Comparison of ENCODE assay signal across 17 cellular contexts in the genomic region with DNA sequence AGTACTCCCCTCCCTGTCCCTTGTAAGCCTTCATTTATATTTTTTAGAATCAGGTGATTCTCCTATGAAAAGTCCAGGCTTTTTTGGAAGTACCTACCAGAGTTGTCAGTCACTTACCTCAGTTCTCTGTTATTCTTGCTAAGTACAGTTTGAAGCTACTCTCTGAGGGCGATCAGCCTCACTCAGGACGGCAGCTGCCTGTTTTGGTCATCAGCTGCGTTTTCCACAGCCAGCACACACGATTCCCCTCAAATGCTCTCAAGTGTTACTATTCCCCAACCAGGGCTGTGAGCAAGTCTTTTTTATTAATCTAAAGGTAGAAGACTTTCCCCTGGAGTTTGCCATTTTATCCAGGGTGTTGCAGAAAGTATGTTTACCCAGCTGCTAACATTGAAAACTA.
"Had no signal": no experiment of that assay in that cellular context is flagged by ENCODE, and none has a peak within 500 bp of the region (broad histone marks: within the 10 kb centered on the region; RNA-seq: fewer than 3 reads in every experiment).

No MANE protein-coding gene starts in this region.

- H3K36me3 Mint-ChIP-seq: activated naive CD8-positive, alpha-beta T cell treated with anti-CD3 and anti-CD28 coated beads for 36 hours; natural killer cell had no signal

- H3K4me1 ChIP-seq: stomach, testis had no signal

- H3K27me3 Mint-ChIP-seq: activated B cell treated with CpG ODN at 0.5 μM for 24 hours; activated CD8-positive, alpha-beta T cell treated with anti-CD3 and anti-CD28 coated beads for 36 hours; activated naive CD8-positive, alpha-beta T cell treated with anti-CD3 and anti-CD28 coated beads for 36 hours had no signal

- H3K9me3 ChIP-seq: mucosa of descending colon, sigmoid colon, stomach, testis had no signal

- ATAC-seq: activated CD8-positive, alpha-beta T cell treated with anti-CD3 and anti-CD28 coated beads for 36 hours; left lobe of liver; mucosa of descending colon; natural killer cell had no signal

- H3K4me1 Mint-ChIP-seq: activated B cell treated with CpG ODN at 0.5 μM for 24 hours; activated naive CD8-positive, alpha-beta T cell treated with anti-CD3 and anti-CD28 coated beads for 36 hours; natural killer cell had no signal

- DNase-seq: activated B cell treated with CpG ODN at 0.5 μM for 24 hours; activated CD4-positive, alpha-beta T cell treated with anti-CD3 and anti-CD28 coated beads for 48 hours; activated CD8-positive, alpha-beta memory T cell treated with anti-CD3 and anti-CD28 coated beads, Interleukin-2, amount 50 U/mL, for 4 hours; activated CD8-positive, alpha-beta T cell treated with anti-CD3 and anti-CD28 coated beads for 36 hours; activated gamma-delta T cell treated with Interleukin-2 at 50 U/mL for 16 hours; activated naive CD8-positive, alpha-beta T cell treated with anti-CD3 and anti-CD28 coated beads for 36 hours; amygdala; islet precursor cell; mammary epithelial cell; mucosa of descending colon; natural killer cell; sigmoid colon; stimulated activated CD4-positive, alpha-beta T cell treated with anti-CD3 and anti-CD28 coated beads, Interleukin-12 subunit alpha, Interleukin-12 subunit beta, amount 100 ng/mL, for 4 hours; stimulated activated CD4-positive, alpha-beta T cell treated with anti-CD3 and anti-CD28 coated beads, Interleukin-2, amount 100 ng/mL, for 24 hours; stomach; testis had no signal

- H3K4me3 ChIP-seq: mucosa of descending colon, stomach, testis had no signal

- H3K27me3 ChIP-seq: sigmoid colon, stomach, testis had no signal

- H3K27ac ChIP-seq: stomach, testis had no signal

- H3K36me3 ChIP-seq: sigmoid colon, stomach had no signal

- H3K9me3 Mint-ChIP-seq: activated B cell treated with CpG ODN at 0.5 μM for 24 hours; activated CD8-positive, alpha-beta T cell treated with anti-CD3 and anti-CD28 coated beads for 36 hours; activated naive CD8-positive, alpha-beta T cell treated with anti-CD3 and anti-CD28 coated beads for 36 hours; natural killer cell had no signal

- H3K27ac Mint-ChIP-seq: activated B cell treated with CpG ODN at 0.5 μM for 24 hours; activated CD8-positive, alpha-beta T cell treated with anti-CD3 and anti-CD28 coated beads for 36 hours; activated naive CD8-positive, alpha-beta T cell treated with anti-CD3 and anti-CD28 coated beads for 36 hours; natural killer cell had no signal

- H3K4me3 Mint-ChIP-seq: activated B cell treated with CpG ODN at 0.5 μM for 24 hours; activated CD8-positive, alpha-beta T cell treated with anti-CD3 and anti-CD28 coated beads for 36 hours; activated naive CD8-positive, alpha-beta T cell treated with anti-CD3 and anti-CD28 coated beads for 36 hours; natural killer cell had no signal
